1 cellular context compared by ENCODE assay signal in genomic region chr21:37386151-37386550, GRCh38.
TF ChIP-seq lines count a peak whose summit lies in the region.

No MANE protein-coding gene starts in this region.

TF ChIP-seq in HepG2, 621 proteins besides CTCF, POLR2A, EP300 and RAD21:
- TF ChIP-seq, protein P1, sequence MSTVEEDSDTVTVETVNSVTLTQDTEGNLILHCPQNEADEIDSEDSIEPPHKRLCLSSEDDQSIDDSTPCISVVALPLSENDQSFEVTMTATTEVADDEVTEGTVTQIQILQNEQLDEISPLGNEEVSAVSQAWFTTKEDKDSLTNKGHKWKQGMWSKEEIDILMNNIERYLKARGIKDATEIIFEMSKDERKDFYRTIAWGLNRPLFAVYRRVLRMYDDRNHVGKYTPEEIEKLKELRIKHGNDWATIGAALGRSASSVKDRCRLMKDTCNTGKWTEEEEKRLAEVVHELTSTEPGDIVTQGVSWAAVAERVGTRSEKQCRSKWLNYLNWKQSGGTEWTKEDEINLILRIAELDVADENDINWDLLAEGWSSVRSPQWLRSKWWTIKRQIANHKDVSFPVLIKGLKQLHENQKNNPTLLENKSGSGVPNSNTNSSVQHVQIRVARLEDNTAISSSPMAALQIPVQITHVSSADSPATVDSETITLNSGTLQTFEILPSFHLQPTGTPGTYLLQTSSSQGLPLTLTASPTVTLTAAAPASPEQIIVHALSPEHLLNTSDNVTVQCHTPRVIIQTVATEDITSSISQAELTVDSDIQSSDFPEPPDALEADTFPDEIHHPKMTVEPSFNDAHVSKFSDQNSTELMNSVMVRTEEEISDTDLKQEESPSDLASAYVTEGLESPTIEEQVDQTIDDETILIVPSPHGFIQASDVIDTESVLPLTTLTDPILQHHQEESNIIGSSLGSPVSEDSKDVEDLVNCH (CRISPR knock-in tag; IDR thresholded peaks at IDR 0.05) = no peak
